In genomic region chr13:79409828-79410227, GRCh38 we compare ENCODE assay signal across 28 cellular contexts.
"Had no signal": no experiment of that assay in that cellular context is flagged by ENCODE, and none has a peak within 500 bp of the region (broad histone marks: within the 10 kb centered on the region; RNA-seq: fewer than 3 reads in every experiment).

No MANE protein-coding gene starts in this region.

- ATAC-seq: activated T-cell treated with anti-CD3 and anti-CD28 coated beads, Interleukin-2, amount 50 U/mL, for 4 hours; body of pancreas; Panc1; Right ventricle myocardium inferior; SK-N-SH treated with all-trans-retinoic acid at 6 μM for 48 hours had no signal

- H3K27ac ChIP-seq: ascending aorta, body of pancreas had no signal

- H3K36me3 Mint-ChIP-seq: activated CD4-positive, alpha-beta memory T cell treated with anti-CD3 and anti-CD28 coated beads for 36 hours had no signal

- H3K27ac Mint-ChIP-seq: activated CD4-positive, alpha-beta memory T cell treated with anti-CD3 and anti-CD28 coated beads for 36 hours; activated CD4-positive, alpha-beta T cell treated with anti-CD3 and anti-CD28 coated beads, Interleukin-2, amount 10 ng/mL, durations not matched to agents 7 days and 5 days; activated naive CD8-positive, alpha-beta T cell treated with anti-CD3 and anti-CD28 coated beads, Interleukin-2, amount 10 ng/mL, durations not matched to agents 7 days and 5 days; T-helper 1 cell treated with Interleukin-12 subunit alpha and Interleukin-12 subunit beta and Interleukin-4 antibody, amounts not matched to agents 30 μg/mL and 1 μg/mL, for 36 hours had no signal

- H3K9me3 Mint-ChIP-seq: activated CD4-positive, alpha-beta memory T cell treated with anti-CD3 and anti-CD28 coated beads for 36 hours; activated CD4-positive, alpha-beta T cell treated with anti-CD3 and anti-CD28 coated beads, Interleukin-2, amount 10 ng/mL, durations not matched to agents 7 days and 5 days; activated naive CD8-positive, alpha-beta T cell treated with anti-CD3 and anti-CD28 coated beads, Interleukin-2, amount 10 ng/mL, durations not matched to agents 7 days and 5 days; activated T-cell treated with anti-CD3 and anti-CD28 coated beads, Interleukin-2, amount 50 U/mL, for 4 hours; central memory CD8-positive, alpha-beta T cell; T-helper 1 cell treated with Interleukin-12 subunit alpha and Interleukin-12 subunit beta and Interleukin-4 antibody, amounts not matched to agents 30 μg/mL and 1 μg/mL, for 36 hours had no signal

- H3K4me3 Mint-ChIP-seq: activated CD4-positive, alpha-beta memory T cell treated with anti-CD3 and anti-CD28 coated beads for 36 hours; activated CD4-positive, alpha-beta T cell treated with anti-CD3 and anti-CD28 coated beads, Interleukin-2, amount 10 ng/mL, durations not matched to agents 7 days and 5 days; activated naive CD8-positive, alpha-beta T cell treated with anti-CD3 and anti-CD28 coated beads, Interleukin-2, amount 10 ng/mL, durations not matched to agents 7 days and 5 days; activated T-cell treated with anti-CD3 and anti-CD28 coated beads, Interleukin-2, amount 50 U/mL, for 4 hours; central memory CD8-positive, alpha-beta T cell; T-helper 1 cell treated with Interleukin-12 subunit alpha and Interleukin-12 subunit beta and Interleukin-4 antibody, amounts not matched to agents 30 μg/mL and 1 μg/mL, for 36 hours had no signal

- H3K27me3 ChIP-seq: ascending aorta, body of pancreas had no signal

- H3K4me3 ChIP-seq: ascending aorta, body of pancreas had no signal

- H3K27me3 Mint-ChIP-seq: activated CD4-positive, alpha-beta memory T cell treated with anti-CD3 and anti-CD28 coated beads for 36 hours; activated CD4-positive, alpha-beta T cell treated with anti-CD3 and anti-CD28 coated beads, Interleukin-2, amount 10 ng/mL, durations not matched to agents 7 days and 5 days; activated naive CD8-positive, alpha-beta T cell treated with anti-CD3 and anti-CD28 coated beads, Interleukin-2, amount 10 ng/mL, durations not matched to agents 7 days and 5 days; central memory CD8-positive, alpha-beta T cell had no signal

- FAIRE-seq: TTC549 had no signal

- DNase-seq: activated CD4-positive, alpha-beta memory T cell treated with anti-CD3 and anti-CD28 coated beads for 36 hours; activated CD4-positive, alpha-beta T cell treated with anti-CD3 and anti-CD28 coated beads, Interleukin-2, amount 10 ng/mL, durations not matched to agents 7 days and 5 days; activated CD4-positive, CD25-positive, alpha-beta regulatory T cell; activated CD8-positive, alpha-beta memory T cell treated with anti-CD3 and anti-CD28 coated beads for 24 hours; activated effector memory CD4-positive, alpha-beta T cell treated with anti-CD3 and anti-CD28 coated beads, Interleukin-2, amount 50 U/mL, for 16 hours; activated naive CD4-positive, alpha-beta T cell treated with Interleukin-2 at 50 U/mL for 16 hours; activated naive CD8-positive, alpha-beta T cell treated with anti-CD3 and anti-CD28 coated beads, Interleukin-2, amount 10 ng/mL, durations not matched to agents 7 days and 5 days; activated T-cell treated with anti-CD3 and anti-CD28 coated beads, Interleukin-2, amount 50 U/mL, for 4 hours; body of pancreas; MM.1S; NCI-H1105 treated with DMSO at 0.1 percent for 48 hours; NCI-H1436 treated with DMSO at 0.1 percent for 48 hours; NCI-H187; NCI-H2081; NCI-H524; NCI-H774; NK-92 treated with Interleukin-12 subunit alpha and Interleukin-12 subunit beta, amount 100 ng/mL, for 24 hours; OCI-M1; RPMI8226; SW 1271; T1000 had no signal

- H3K9me3 ChIP-seq: ascending aorta, body of pancreas had no signal
